Comparison of ENCODE assay signal across 8 cellular contexts in genomic region chr2:160367887-160368286, GRCh38.
DNase-seq lines count a peak whose midpoint lies in the region; ATAC-seq and TF ChIP-seq lines count a peak whose summit lies in the region.

No MANE protein-coding gene starts in this region.

- in situ Hi-C loops in astrocyte of the cerebellum (cut with HindIII; ENCODE audit: low sequenced_read_pairs), result no loop called here

- H3K27ac ChIP-seq in KMS-11 (peak overlapping the region; percentile 55), mesenchymal stem cell (ENCODE audit: low read length, poor library complexity, severe bottlenecking) (peak overlapping the region; percentile 80)

- H3K36me3 ChIP-seq in KMS-11 (ENCODE audit: insufficient read depth), result no peaks in the 10 kb centered on the region
- peaks cover 7 to 39% of the 10 kb centered on the region in 2 experiments for H3K36me3 ChIP-seq in mesenchymal stem cell (ENCODE audit: control insufficient read depth in 1 of 2, insufficient read depth in 2 of 2, low read depth in 1 of 2, low read length in 2 of 2)

- H2BK120ac ChIP-seq in mesenchymal stem cell (ENCODE audit: low read depth, low read length), result no peak overlapping the region

- H4K91ac ChIP-seq in mesenchymal stem cell (ENCODE audit: low read length), result no peak overlapping the region

- H3K9ac ChIP-seq in KMS-11 (no peak overlapping the region), mesenchymal stem cell (ENCODE audit: low read length) (peak overlapping the region; percentile 76)

- peak overlapping the region; percentile 91 for H3K4me2 ChIP-seq in KMS-11
- H3K4me2 ChIP-seq in mesenchymal stem cell (ENCODE audit: low read length, poor library complexity, severe bottlenecking), result no peak overlapping the region

- no peak overlapping the region for H3K23ac ChIP-seq in mesenchymal stem cell (ENCODE audit: low read length in 2 of 2)

- no peaks in the 10 kb centered on the region for H3K9me3 ChIP-seq in mesenchymal stem cell (ENCODE audit: control insufficient read depth, low read length)

- H3K27me3 ChIP-seq in KMS-11 (ENCODE audit: insufficient read depth, low read depth), result no peaks in the 10 kb centered on the region
- no peaks in the 10 kb centered on the region for H3K27me3 ChIP-seq in mesenchymal stem cell (ENCODE audit: control insufficient read depth in 1 of 2, insufficient read depth in 1 of 2, low read length in 2 of 2)

- no peak overlapping the region for H3K14ac ChIP-seq in mesenchymal stem cell (ENCODE audit: low read length in 2 of 2)

- 29% methylated on average over 7 of the region's 7 CpGs for WGBS in mesenchymal stem cell

- H4K20me1 ChIP-seq in KMS-11 (ENCODE audit: insufficient read depth), result no peaks in the 10 kb centered on the region

- H4K8ac ChIP-seq in mesenchymal stem cell (ENCODE audit: low read length), result no peak overlapping the region

- H2BK5ac ChIP-seq in mesenchymal stem cell (ENCODE audit: low read depth, low read length, poor library complexity, severe bottlenecking), result no peak overlapping the region

- H3K18ac ChIP-seq in mesenchymal stem cell (ENCODE audit: low read depth in 1 of 2, low read length in 2 of 2), result no peak overlapping the region

- H2BK15ac ChIP-seq in mesenchymal stem cell (ENCODE audit: low read depth, poor library complexity, severe bottlenecking), result no peak overlapping the region

- TF ChIP-seq CTCF in KMS-11 (conservative IDR thresholded peaks at IDR 0.05; ENCODE audit: low read depth, low read length) (no peak), astrocyte of the cerebellum (IDR thresholded peaks at IDR 0.05; ENCODE audit: low read depth, low read length, missing control alignments) (no peak)

- DNase-seq in ELF-1 (ENCODE audit: low read depth, low spot score) (peak; percentile 54), astrocyte of the cerebellum (ENCODE audit: low read depth) (peak; percentile 99), mesenchymal stem cell (peak; percentile 95), NCI-H748 treated with DMSO at 0.1 percent for 48 hours (lab: John Stamatoyannopoulos, UW) (no peak), NCI-H82 (lab: John Stamatoyannopoulos, UW) (no peak)

- no peak overlapping the region for H2BK12ac ChIP-seq in mesenchymal stem cell (ENCODE audit: low read length in 2 of 2)

- H2AFZ ChIP-seq in KMS-11 (ENCODE audit: low read depth) (no peak overlapping the region; the same call in 1 of the 2 replicates), mesenchymal stem cell (ENCODE audit: low read depth, low read length) (no peak overlapping the region)

- no peak overlapping the region for H2AK5ac ChIP-seq in mesenchymal stem cell (ENCODE audit: low read length, severe bottlenecking)

- ATAC-seq in esophagus mucosa (no peak), GM19328 (IDR thresholded peaks at IDR 0.05; ENCODE audit: unreplicated experiment) (no peak)

- no peak overlapping the region for H3K4ac ChIP-seq in mesenchymal stem cell (ENCODE audit: low read depth in 1 of 2, low read length in 2 of 2)

- H3K4me3 ChIP-seq in KMS-11 (IDR thresholded peaks at IDR 0.05; ENCODE audit: insufficient read depth, low read depth, low read length), result peak overlapping the region; percentile 44
- H3K4me3 ChIP-seq in astrocyte of the cerebellum (ENCODE audit: low read depth, low read length), result no peak overlapping the region
- H3K4me3 ChIP-seq in mesenchymal stem cell (ENCODE audit: insufficient read depth in 1 of 2, low read depth in 1 of 2, low read length in 2 of 2), result peak overlapping the region in 1 of 2 experiments; percentile 73

- H3K4me1 ChIP-seq in KMS-11 (ENCODE audit: low read depth, poor library complexity, severe bottlenecking), result peaks cover 79% of the 10 kb centered on the region
- peaks cover 24% of the 10 kb centered on the region for H3K4me1 ChIP-seq in mesenchymal stem cell (ENCODE audit: control insufficient read depth, insufficient read depth, low read depth, low read length)

- peaks cover 7% of the 10 kb centered on the region for H3K79me1 ChIP-seq in mesenchymal stem cell (replicated peaks; ENCODE audit: low read length, poor library complexity, severe bottlenecking)

- no peaks in the 10 kb centered on the region for H3K79me2 ChIP-seq in KMS-11 (ENCODE audit: insufficient read depth, low read depth)

Comparison
In these comparisons a context has a peak if more than half of its experiments do, and no peak if none do; other contexts are left out.
1. DNase-seq: peak in ELF-1 (single experiment), astrocyte of the cerebellum (single experiment) and mesenchymal stem cell (single experiment); none in NCI-H748 treated with DMSO at 0.1 percent for 48 hours (single experiment) and NCI-H82 (single experiment).